Comparison of ENCODE assay signal across 8 cellular contexts in the genomic region with DNA sequence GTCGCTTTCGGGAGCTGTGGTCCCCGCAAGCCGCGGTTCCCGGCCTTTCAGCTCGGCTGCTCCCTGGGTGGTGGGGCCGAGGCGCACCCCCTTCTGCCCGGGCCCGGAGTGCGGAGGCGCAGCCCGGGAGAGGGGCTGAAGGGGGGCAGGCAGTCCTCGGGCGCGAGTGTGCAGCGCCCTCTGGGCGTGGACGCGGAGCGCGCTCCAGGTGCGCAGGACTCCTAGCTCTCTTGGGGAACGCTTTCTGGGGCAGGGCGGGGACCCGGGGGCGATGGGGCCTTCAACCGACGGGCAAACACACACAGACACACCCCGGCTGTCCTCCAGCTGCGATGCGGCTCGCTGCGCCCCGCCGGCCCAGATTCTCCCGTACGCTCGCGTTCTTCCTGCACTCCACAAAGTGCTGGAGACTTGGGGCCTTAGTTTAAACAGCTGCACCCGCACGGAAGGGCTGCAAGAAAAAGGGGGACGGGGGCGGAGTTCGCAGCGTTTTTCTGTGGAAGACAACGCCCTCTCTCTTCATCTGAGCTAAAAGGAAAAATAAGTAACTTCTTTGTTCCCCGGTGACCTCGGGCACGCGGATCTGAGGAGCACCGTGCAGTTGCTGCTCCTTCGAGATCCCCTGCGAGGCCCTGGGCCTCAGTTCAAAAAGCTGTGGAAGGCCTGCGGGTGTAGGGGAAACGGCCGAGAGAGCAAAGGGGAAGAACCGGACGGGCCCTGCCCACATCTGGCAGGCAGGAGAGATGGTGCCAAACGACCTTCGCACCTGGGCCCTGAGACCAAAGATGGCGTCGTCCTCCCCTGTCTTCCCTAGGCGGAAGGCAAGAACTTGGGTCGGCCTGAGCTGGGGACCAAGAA. TPM values are rescaled to one million over a fixed set of nuclear protein-coding genes. Genes with fewer than 3 reads are reported as not detected.
DNase-seq lines count a peak whose midpoint lies in the region; ATAC-seq, FAIRE-seq and TF ChIP-seq lines count a peak whose summit lies in the region.

No MANE protein-coding gene starts in this region.

- peak overlapping the region in 1 of 2 donors; percentile 74 for H3K4me3 Mint-ChIP-seq in CD14-positive monocyte

- BruUV-seq in PC-3 (replicated peaks; lab: Mats Ljungman, UMichigan) = TSS peak; percentile 85
- no TSS peak for BruUV-seq in K562 (replicated peaks; lab: Mats Ljungman, UMichigan)

- TF ChIP-seq EP300 in K562 (IDR thresholded peaks at IDR 0.05; ENCODE audit: low read length) = no peak

- H3K4me3 ChIP-seq in PC-3 (ENCODE audit: low read length) (peak overlapping the region; percentile 78), K562 (peak overlapping the region; percentile 47), skin epidermis (peak overlapping the region; percentile 56 to 77 (median 64))

- CTCF ChIA-PET in PC-3 (lab: Charles Lee) = interaction anchor here (0.6 to 2.4 kb wide), 10 partner anchors 10 to 460 kb away, joined by 3 to 14 read pairs (median 6); no protein-coding TSS in a partner anchor
- CTCF ChIA-PET in K562 (lab: Yijun Ruan, JAX; ENCODE audit: low intra/inter-chr PET ratio) = interaction anchor here (0.8 to 2.0 kb wide), 2 partner anchors 89 to 270 kb away, joined by 3 to 15 read pairs; no protein-coding TSS in a partner anchor

- H3K9ac ChIP-seq in PC-3 (ENCODE audit: low read length) (peak overlapping the region; percentile 89), K562 (ENCODE audit: insufficient read depth in 1 of 2, low read depth in 2 of 2, low read length in 2 of 2) (peak overlapping the region in 1 of 2 experiments; percentile 83; a peak in 2 of 4 replicates)

- ATAC-seq in GM19467 (IDR thresholded peaks at IDR 0.05; ENCODE audit: unreplicated experiment) (peak; percentile 42), HG03521 (IDR thresholded peaks at IDR 0.05; ENCODE audit: unreplicated experiment) (peak; percentile 47), PC-3 (peak; percentile 70), K562 (peak; percentile 91)

- peak overlapping the region; percentile 73 for H3K27ac ChIP-seq in PC-3 (ENCODE audit: low read length)
- no peak overlapping the region for H3K27ac ChIP-seq in K562 (ENCODE audit: extremely low read depth, low read depth, low read length)
- peak overlapping the region; percentile 34 to 98 (median 91) for H3K27ac ChIP-seq in skin epidermis

- H3K27me3 Mint-ChIP-seq in CD14-positive monocyte (ENCODE audit: low read depth in 3 of 3) = peaks cover 48 to 78% (median 52%) of the 10 kb centered on the region in 3 donors

- H3K27ac Mint-ChIP-seq in CD14-positive monocyte = no peak overlapping the region

- peaks cover 36% of the 10 kb centered on the region for H3K4me1 ChIP-seq in PC-3 (ENCODE audit: insufficient read depth, low read length)
- H3K4me1 ChIP-seq in K562 (replicated peaks in 1 of 2; ENCODE audit: control insufficient read depth in 2 of 2, insufficient read depth in 2 of 2, low read length in 2 of 2) = peaks cover 0 to 29% of the 10 kb centered on the region in 2 experiments; a peak in 2 of 5 replicates

- H3K79me2 ChIP-seq in PC-3 (ENCODE audit: low read length) = peaks cover 44% of the 10 kb centered on the region
- no peaks in the 10 kb centered on the region for H3K79me2 ChIP-seq in K562 (ENCODE audit: control insufficient read depth, insufficient read depth, low read length)

- no peaks in the 10 kb centered on the region for H3K9me1 ChIP-seq in K562 (ENCODE audit: control insufficient read depth, insufficient read depth, low read length)

- H3K27me3 ChIP-seq in PC-3 (ENCODE audit: low read length) (no peaks in the 10 kb centered on the region), K562 (ENCODE audit: control insufficient read depth in 2 of 2, insufficient read depth in 2 of 2, low read length in 2 of 2) (peaks cover 15 to 59% of the 10 kb centered on the region in 2 experiments; a peak in 3 of 5 replicates)

- intact Hi-C loops in PC-3 (cut with micrococcal nuclease) = loop anchor here (1.0 to 2.0 kb wide), 3 partner anchors 43 to 119 kb away; no protein-coding TSS in a partner anchor
- intact Hi-C loops in K562 (cut with micrococcal nuclease) = loop anchor here (1.0 to 5.0 kb wide), 3 partner anchors 90 to 268 kb away; no protein-coding TSS in a partner anchor
- intact Hi-C loops in CD14-positive monocyte (cut with micrococcal nuclease) = no loop called here

- peaks cover 25% of the 10 kb centered on the region for H4K20me1 ChIP-seq in PC-3 (ENCODE audit: low read length)
- no peaks in the 10 kb centered on the region for H4K20me1 ChIP-seq in K562 (replicated peaks; ENCODE audit: control insufficient read depth, insufficient read depth, low read length)

- no peaks in the 10 kb centered on the region for H3K36me3 Mint-ChIP-seq in CD14-positive monocyte

- 13% methylated on average over 53 of the region's 66 CpGs for WGBS in K562 (ENCODE audit: insufficient coverage, low coverage, missing lambda C conversion rate)

- H3K36me3 ChIP-seq in PC-3 (ENCODE audit: low read depth, low read length) (peaks cover 9% of the 10 kb centered on the region; the same call in 1 of the 2 replicates), K562 (ENCODE audit: control insufficient read depth, insufficient read depth, low read length) (no peaks in the 10 kb centered on the region)

- TF ChIP-seq CTCF in PC-3 (conservative IDR thresholded peaks at IDR 0.05; ENCODE audit: low read depth, low read length) (peak; percentile 72), K562 (IDR thresholded peaks at IDR 0.05 in 2 of 3, conservative IDR thresholded peaks at IDR 0.05 in 1 of 3; ENCODE audit: insufficient read depth in 2 of 3, low read depth in 1 of 3, low read length in 3 of 3) (peak; percentile 57 to 72 (median 66)), CD14-positive monocyte (IDR thresholded peaks at IDR 0.05) (no peak)

- H2AFZ ChIP-seq in PC-3 (ENCODE audit: low read length) (peak overlapping the region; percentile 67), K562 (ENCODE audit: low read depth, low read length) (peak overlapping the region; percentile 85)

- H3F3A ChIP-seq in PC-3 (ENCODE audit: low read length, unreplicated experiment) = peaks cover under 1% of the 10 kb centered on the region

- POLR2A ChIA-PET in PC-3 (lab: Charles Lee; ENCODE audit: unreplicated experiment) (interaction anchor here (0.5 to 1.0 kb wide), 6 partner anchors 10 to 438 kb away, joined by 3 to 10 read pairs (median 5); no protein-coding TSS in a partner anchor), K562 (lab: Yijun Ruan, JAX) (interaction anchor here (0.6 to 1.4 kb wide), 2 partner anchors 16 to 19 kb away, joined by 3 read pairs; no protein-coding TSS in a partner anchor)

- in situ Hi-C loops in K562 (cut with MboI) = loop anchor here (10.0 kb wide), 1 partner anchor 91 kb away; no protein-coding TSS in a partner anchor

- H3K4me1 Mint-ChIP-seq in CD14-positive monocyte = peaks cover 7% of the 10 kb centered on the region

- no peaks in the 10 kb centered on the region for H3K9me2 ChIP-seq in PC-3 (replicated peaks; ENCODE audit: low read length)

- no peak for FAIRE-seq in K562 (lab: Jason Lieb, UNC)

- peaks cover 0 to 11% (median 2%) of the 10 kb centered on the region in 7 donors for H3K9me3 Mint-ChIP-seq in CD14-positive monocyte

- H3K9me3 ChIP-seq in PC-3 (ENCODE audit: low read length) (no peaks in the 10 kb centered on the region), K562 (replicated peaks; ENCODE audit: control insufficient read depth, insufficient read depth, low read depth, low read length) (no peaks in the 10 kb centered on the region)

- H3K4me2 ChIP-seq in PC-3 (ENCODE audit: low read length) = peak overlapping the region; percentile 87
- peak overlapping the region; percentile 72 for H3K4me2 ChIP-seq in K562 (ENCODE audit: insufficient read depth, low read length)

- DNase-seq in DMS53 (lab: John Stamatoyannopoulos, UW) = peak; percentile 83
- peak; percentile 78 for DNase-seq in PC-3
- DNase-seq in K562 (ENCODE audit: extremely low read depth in 1 of 4, low spot score in 3 of 4) = peak; percentile 67 to 78 (median 76)
- DNase-seq in iPS-NIHi7 (ENCODE audit: extremely low spot score) = peak; percentile 73
- no peak for DNase-seq in CD14-positive monocyte (ENCODE audit: low spot score)

- peak; percentile 85 to 86 for TF ChIP-seq RAD21 in K562 (CRISPR knock-in tag; conservative IDR thresholded peaks at IDR 0.05 in 1 of 2, IDR thresholded peaks at IDR 0.05 in 1 of 2)

- no peak for TF ChIP-seq POLR2A in K562 (conservative IDR thresholded peaks at IDR 0.05)

TF ChIP-seq in K562, 482 proteins besides CTCF, POLR2A, EP300 and RAD21 (continues in another document):
- TF ChIP-seq, protein P1, sequence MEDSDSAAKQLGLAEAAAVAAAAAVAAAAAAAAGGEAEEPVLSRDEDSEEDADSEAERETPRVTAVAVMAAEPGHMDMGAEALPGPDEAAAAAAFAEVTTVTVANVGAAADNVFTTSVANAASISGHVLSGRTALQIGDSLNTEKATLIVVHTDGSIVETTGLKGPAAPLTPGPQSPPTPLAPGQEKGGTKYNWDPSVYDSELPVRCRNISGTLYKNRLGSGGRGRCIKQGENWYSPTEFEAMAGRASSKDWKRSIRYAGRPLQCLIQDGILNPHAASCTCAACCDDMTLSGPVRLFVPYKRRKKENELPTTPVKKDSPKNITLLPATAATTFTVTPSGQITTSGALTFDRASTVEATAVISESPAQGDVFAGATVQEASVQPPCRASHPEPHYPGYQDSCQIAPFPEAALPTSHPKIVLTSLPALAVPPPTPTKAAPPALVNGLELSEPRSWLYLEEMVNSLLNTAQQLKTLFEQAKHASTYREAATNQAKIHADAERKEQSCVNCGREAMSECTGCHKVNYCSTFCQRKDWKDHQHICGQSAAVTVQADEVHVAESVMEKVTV (CRISPR knock-in tag; IDR thresholded peaks at IDR 0.05) = peak; percentile 77
- TF ChIP-seq ZBTB7A (IDR thresholded peaks at IDR 0.05; ENCODE audit: borderline replicate concordance, control insufficient read depth, low read depth, low read length) = peak; percentile 68

RNA-seq across cellular contexts. Expression of a gene that starts 0.6 kb away (rescaled TPM):
- total RNA-seq in PC-3 (2014; rRNA removed) (358 and 362 TPM in 2 replicates), K562 (2014; rRNA removed) (1.5 and 1.7 TPM in 2 replicates), K562 (2014; rRNA removed; fragmentation: Illumina TruSeq; extraction: Trizol) (0.35 and 0.40 TPM in 2 replicates), K562 (2015; rRNA removed; fragmentation: Illumina TruSeq; extraction: Trizol) (1.4 and 1.6 TPM in 2 replicates), K562 (2021) (2.7 TPM in 2 replicates)
- total RNA-seq in K562 (2011; cell fraction: chromatin; rRNA removed; ENCODE audit: low replicate concordance) = 0.28 and 0.90 TPM in 2 replicates
- total RNA-seq in K562 (2011; cell fraction: nucleolus; rRNA removed) = 0.39 and 1.3 TPM in 2 replicates
- total RNA-seq in K562 (2011; cell fraction: nucleoplasm; rRNA removed) = 0.37 and 0.46 TPM in 2 replicates
- polyA plus RNA-seq in K562 (2011; rRNA removed) (0.39 and 2.7 TPM in 2 replicates), K562 (2014; fragmentation: Illumina TruSeq; extraction: Trizol) (0.49 and 1.2 TPM in 2 replicates), K562 (2014; fragmentation: Nextera tagmentation; extraction: Ambion mirVana) (under 1 TPM; 0.06 to 0.14 TPM), K562 (2014; rRNA removed) (1.1 and 1.8 TPM in 2 replicates), CD14-positive monocyte (not detected)
- 2.3 and 2.9 TPM in 2 replicates for polyA plus RNA-seq in K562 (2011; cell fraction: cytosol; rRNA removed)
- 0.34 and 2.7 TPM in 2 replicates for polyA plus RNA-seq in K562 (2011; cell fraction: nucleus; rRNA removed)
- 0.86 and 0.90 TPM in 2 replicates for polyA plus RNA-seq in K562 (2012)
- polyA minus RNA-seq in K562 (2011; rRNA and poly(A)+ RNA removed) = 0.39 and 1.3 TPM in 2 replicates
- 0.57 and 3.1 TPM in 2 replicates for polyA minus RNA-seq in K562 (2011; cell fraction: cytosol; rRNA and poly(A)+ RNA removed)
- 0.13 and 0.56 TPM in 2 replicates for polyA minus RNA-seq in K562 (2011; cell fraction: nucleus; rRNA and poly(A)+ RNA removed)

Comparison
In these comparisons a context has a peak if more than half of its experiments do, and no peak if none do; other contexts are left out.
1. RNA of a gene that starts 0.6 kb away (total RNA-seq): 358 to 362 TPM in PC-3; 0.28 to 2.7 TPM in K562; every median in the first group is over 10 times any median in the second.
2. intact Hi-C loops: an anchor here in PC-3 (1.0 to 2.0 kb wide) and K562 (1.0 to 5.0 kb wide); none called in CD14-positive monocyte.
3. Peak in every context shown above with its lines, with median percentiles within 50 percentile points of each other: ATAC-seq and H3K4me3 ChIP-seq.